Comparison of ENCODE assay signal across 25 cellular contexts in genomic region chr2:234409590-234409989, GRCh38.
"Had no signal": no experiment of that assay in that cellular context is flagged by ENCODE, and none has a peak within 500 bp of the region (broad histone marks: within the 10 kb centered on the region; RNA-seq: fewer than 3 reads in every experiment).

No MANE protein-coding gene starts in this region.

- H3K27ac Mint-ChIP-seq: activated B cell treated with CpG ODN at 0.5 μM for 24 hours; activated naive CD4-positive, alpha-beta T cell treated with anti-CD3 and anti-CD28 coated beads for 36 hours; activated naive CD8-positive, alpha-beta T cell; activated T-helper 17 cell treated with anti-CD3 and anti-CD28 coated beads, Interleukin-2, amount 50 U/mL, for 72 hours had no signal

- H3K9me3 ChIP-seq: SJSA1 had no signal

- H3K27ac ChIP-seq: brain microvascular endothelial cell, SJSA1 had no signal

- H3K36me3 ChIP-seq: brain microvascular endothelial cell, SJSA1 had no signal

- H3K9me3 Mint-ChIP-seq: activated B cell treated with CpG ODN at 0.5 μM for 24 hours; activated naive CD4-positive, alpha-beta T cell treated with anti-CD3 and anti-CD28 coated beads for 36 hours; activated T-helper 17 cell treated with anti-CD3 and anti-CD28 coated beads, Interleukin-2, amount 50 U/mL, for 72 hours had no signal

- H3K4me3 ChIP-seq: SJSA1 had no signal

- H3K27me3 ChIP-seq: brain microvascular endothelial cell, SJSA1 had no signal

- H3K36me3 Mint-ChIP-seq: activated naive CD8-positive, alpha-beta T cell had no signal

- FAIRE-seq: RCC 7860, TTC549 had no signal

- DNase-seq: activated B cell treated with CpG ODN at 0.5 μM for 24 hours; activated CD4-positive, alpha-beta T cell treated with anti-CD3 and anti-CD28 coated beads for 1 hour; activated CD4-positive, alpha-beta T cell treated with anti-CD3 and anti-CD28 coated beads, Interleukin-2, amount 10 ng/mL, durations not matched to agents 24 days and 14 days; activated CD4-positive, alpha-beta T cell treated with anti-CD3 and anti-CD28 coated beads, Interleukin-2, amount 50 U/mL, for 48 hours; activated gamma-delta T cell; activated naive CD4-positive, alpha-beta T cell treated with anti-CD3 and anti-CD28 coated beads for 36 hours; activated T-cell treated with anti-CD3 and anti-CD28 coated beads, Interleukin-2, amount 50 U/mL, for 48 hours; brain microvascular endothelial cell; caudate nucleus; Karpas-422; MM.1S; NCI-H1105 treated with DMSO at 0.1 percent for 48 hours; NCI-H146; NCI-H187 treated with DMSO at 0.1 percent for 48 hours; NCI-H2081 treated with DMSO at 0.1 percent for 48 hours; NCI-H446; NCI-H524; SHP77; T-helper 2 cell; T1000 had no signal

- H3K27me3 Mint-ChIP-seq: activated B cell treated with CpG ODN at 0.5 μM for 24 hours; activated CD4-positive, alpha-beta T cell treated with anti-CD3 and anti-CD28 coated beads, Interleukin-2, amount 10 ng/mL, durations not matched to agents 24 days and 14 days; activated naive CD8-positive, alpha-beta T cell; activated T-helper 17 cell treated with anti-CD3 and anti-CD28 coated beads, Interleukin-2, amount 50 U/mL, for 72 hours had no signal

- H3K4me3 Mint-ChIP-seq: activated B cell treated with CpG ODN at 0.5 μM for 24 hours; activated CD4-positive, alpha-beta T cell treated with anti-CD3 and anti-CD28 coated beads, Interleukin-2, amount 10 ng/mL, durations not matched to agents 24 days and 14 days; activated naive CD4-positive, alpha-beta T cell treated with anti-CD3 and anti-CD28 coated beads for 36 hours; activated naive CD8-positive, alpha-beta T cell; activated T-helper 17 cell treated with anti-CD3 and anti-CD28 coated beads, Interleukin-2, amount 50 U/mL, for 72 hours had no signal
